ENCODE assay signal across 2 cellular contexts in the genomic region with DNA sequence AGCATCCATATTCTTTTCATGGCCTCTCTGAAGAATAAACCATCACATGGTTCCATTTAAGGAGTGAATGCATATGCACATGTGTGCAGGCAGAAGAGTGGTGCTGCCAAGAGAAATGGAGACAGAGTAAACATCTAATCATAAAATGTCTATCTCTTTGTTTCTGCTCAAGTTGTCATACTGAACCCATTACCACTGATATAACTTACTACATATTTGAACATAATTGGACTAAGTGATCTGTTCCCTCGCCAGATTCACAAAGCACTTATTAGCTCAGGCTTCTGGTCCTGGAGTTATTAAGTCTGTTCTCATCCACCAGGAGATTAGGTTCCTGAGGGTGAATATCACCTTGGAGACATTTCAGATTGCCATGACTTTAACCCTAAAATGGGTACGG.
TF ChIP-seq lines count a peak whose summit lies in the region.

No MANE protein-coding gene starts in this region.

TF ChIP-seq in SK-N-SH, 30 proteins besides CTCF, POLR2A, EP300 and RAD21 (continued from another document):
- TF ChIP-seq TAF1 (IDR thresholded peaks at IDR 0.05; ENCODE audit: borderline replicate concordance, low read depth, low read length) (no peak), CHD2 (IDR thresholded peaks at IDR 0.05; ENCODE audit: low read length, partially characterized antibody) (no peak), RCOR1 (IDR thresholded peaks at IDR 0.05; ENCODE audit: low read length) (peak; percentile 56)

TF ChIP-seq in SK-N-SH treated with all-trans-retinoic acid at 6 μM for 48 hours, 23 proteins besides CTCF, POLR2A, EP300 and RAD21 (continued from another document):
- no peak for TF ChIP-seq ESRRG (CRISPR knock-in tag; IDR thresholded peaks at IDR 0.05)
